Comparison of ENCODE assay signal across 15 cellular contexts in genomic region chr11:119536801-119537200, GRCh38.
"Had no signal": no experiment of that assay in that cellular context is flagged by ENCODE, and none has a peak within 500 bp of the region (broad histone marks: within the 10 kb centered on the region; RNA-seq: fewer than 3 reads in every experiment).

No MANE protein-coding gene starts in this region.

- H3K27me3 ChIP-seq: dorsolateral prefrontal cortex, ovary had no signal

- FAIRE-seq: endometrium had no signal

- H3K9me3 Mint-ChIP-seq: activated CD4-positive, alpha-beta memory T cell treated with anti-CD3 and anti-CD28 coated beads for 36 hours; activated naive CD4-positive, alpha-beta T cell treated with anti-CD3 and anti-CD28 coated beads for 36 hours; activated T-helper 1 cell treated with anti-CD3 and anti-CD28 coated beads, Interleukin-12 subunit alpha, Interleukin-12 subunit beta, Interleukin-2, Interleukin-4 antibody, amounts not matched to agents 30 ng/mL and 10 ng/mL and 1 ng/mL, durations not matched to agents 14 hours and 24 hours and 36 hours; memory B cell; nephron had no signal

- H3K27ac Mint-ChIP-seq: activated CD4-positive, alpha-beta memory T cell treated with anti-CD3 and anti-CD28 coated beads for 36 hours; activated naive CD4-positive, alpha-beta T cell treated with anti-CD3 and anti-CD28 coated beads for 36 hours; activated T-helper 1 cell treated with anti-CD3 and anti-CD28 coated beads, Interleukin-12 subunit alpha, Interleukin-12 subunit beta, Interleukin-2, Interleukin-4 antibody, amounts not matched to agents 30 ng/mL and 10 ng/mL and 1 ng/mL, durations not matched to agents 14 hours and 24 hours and 36 hours; memory B cell; nephron had no signal

- H3K36me3 ChIP-seq: esophagus muscularis mucosa, left lung, ovary, suprapubic skin had no signal

- DNase-seq: activated CD4-positive, alpha-beta memory T cell treated with anti-CD3 and anti-CD28 coated beads for 36 hours; activated naive CD4-positive, alpha-beta T cell treated with anti-CD3 and anti-CD28 coated beads for 36 hours; foreskin fibroblast; left lung; ovary; stimulated activated CD4-positive, alpha-beta T cell treated with anti-CD3 and anti-CD28 coated beads, Interleukin-2, amount 100 ng/mL, for 48 hours; stimulated activated CD8-positive, alpha-beta memory T cell treated with anti-CD3 and anti-CD28 coated beads, Interleukin-4, amount 100 ng/mL, for 48 hours; stimulated activated naive CD8-positive, alpha-beta T cell treated with anti-CD3 and anti-CD28 coated beads, Interleukin-15, Interleukin-2, amounts not matched to agents 100 U/mL and 50 U/mL, for 24 hours had no signal

- H3K27ac ChIP-seq: dorsolateral prefrontal cortex, esophagus muscularis mucosa, left lung, ovary, suprapubic skin had no signal

- H3K4me3 Mint-ChIP-seq: activated CD4-positive, alpha-beta memory T cell treated with anti-CD3 and anti-CD28 coated beads for 36 hours; activated naive CD4-positive, alpha-beta T cell treated with anti-CD3 and anti-CD28 coated beads for 36 hours; activated T-helper 1 cell treated with anti-CD3 and anti-CD28 coated beads, Interleukin-12 subunit alpha, Interleukin-12 subunit beta, Interleukin-2, Interleukin-4 antibody, amounts not matched to agents 30 ng/mL and 10 ng/mL and 1 ng/mL, durations not matched to agents 14 hours and 24 hours and 36 hours; memory B cell; nephron had no signal

- H3K9me3 ChIP-seq: esophagus muscularis mucosa, left lung, ovary, suprapubic skin had no signal

- ATAC-seq: left lung; stimulated activated naive CD8-positive, alpha-beta T cell treated with anti-CD3 and anti-CD28 coated beads, Interleukin-15, Interleukin-2, amounts not matched to agents 100 U/mL and 50 U/mL, for 24 hours had no signal

- H3K36me3 Mint-ChIP-seq: activated CD4-positive, alpha-beta memory T cell treated with anti-CD3 and anti-CD28 coated beads for 36 hours; memory B cell had no signal

- H3K4me3 ChIP-seq: dorsolateral prefrontal cortex, esophagus muscularis mucosa, left lung, ovary, suprapubic skin had no signal
